ENCODE assay signal across 1 cellular context in the genomic region with DNA sequence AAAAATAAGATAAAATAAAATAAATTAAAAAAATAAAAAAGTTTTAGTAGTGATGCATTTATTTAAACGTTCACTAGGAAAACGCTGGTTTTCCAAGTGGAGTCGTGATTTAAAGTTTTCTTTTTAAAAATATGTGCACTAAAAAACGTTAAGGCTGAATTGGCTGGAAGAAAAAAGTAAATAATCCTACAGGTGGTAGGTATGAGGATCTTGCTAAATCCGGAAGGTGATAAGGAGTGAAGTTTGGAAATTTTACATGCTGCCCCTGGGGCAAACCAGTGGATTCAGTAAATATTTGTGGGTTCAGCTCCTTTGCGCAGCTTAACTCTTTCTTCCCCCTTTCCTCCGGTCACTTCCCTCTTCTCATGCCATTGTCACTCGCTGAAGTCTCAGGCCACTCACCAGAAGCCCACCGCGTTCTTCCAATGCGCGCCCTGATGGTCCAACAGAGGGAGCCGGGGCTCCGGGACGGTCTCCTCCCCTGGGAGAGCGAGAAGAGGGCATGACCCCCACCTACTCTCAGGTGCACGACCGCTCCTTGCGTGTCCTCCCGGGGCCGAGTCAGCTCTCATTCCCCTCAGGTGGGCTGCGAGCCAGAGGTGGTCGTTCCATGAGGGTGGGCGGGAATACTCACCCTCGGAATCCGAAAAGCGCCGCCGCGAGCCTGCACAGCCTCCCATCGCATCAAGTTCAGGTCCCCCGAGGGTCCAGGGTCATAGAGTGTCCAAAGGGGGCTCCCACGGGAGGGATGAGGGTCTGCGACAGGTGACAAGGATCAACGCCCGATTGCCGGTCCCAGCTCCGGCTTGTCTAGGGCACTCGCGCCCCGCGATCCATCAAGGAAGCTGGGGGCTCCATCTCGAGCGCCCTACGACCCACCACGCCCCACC.
TF ChIP-seq lines count a peak whose summit lies in the region.

No MANE protein-coding gene starts in this region.

TF ChIP-seq in IMR-90, 13 proteins besides CTCF, POLR2A, EP300 and RAD21:
- TF ChIP-seq SMC3 (IDR thresholded peaks at IDR 0.05; ENCODE audit: low read depth, low read length) (0 out of 2 replicates have a peak, but pooled peaks have one; percentile 14), BHLHE40 (IDR thresholded peaks at IDR 0.05; ENCODE audit: low read depth, low read length) (no peak), CHD1 (IDR thresholded peaks at IDR 0.05; ENCODE audit: low read depth, low read length) (no peak), MAZ (IDR thresholded peaks at IDR 0.05; ENCODE audit: borderline replicate concordance, low read depth, low read length) (no peak), ELK1 (IDR thresholded peaks at IDR 0.05; ENCODE audit: borderline replicate concordance, low read depth, low read length) (no peak)
